8 cellular contexts compared by ENCODE assay signal in the genomic region with DNA sequence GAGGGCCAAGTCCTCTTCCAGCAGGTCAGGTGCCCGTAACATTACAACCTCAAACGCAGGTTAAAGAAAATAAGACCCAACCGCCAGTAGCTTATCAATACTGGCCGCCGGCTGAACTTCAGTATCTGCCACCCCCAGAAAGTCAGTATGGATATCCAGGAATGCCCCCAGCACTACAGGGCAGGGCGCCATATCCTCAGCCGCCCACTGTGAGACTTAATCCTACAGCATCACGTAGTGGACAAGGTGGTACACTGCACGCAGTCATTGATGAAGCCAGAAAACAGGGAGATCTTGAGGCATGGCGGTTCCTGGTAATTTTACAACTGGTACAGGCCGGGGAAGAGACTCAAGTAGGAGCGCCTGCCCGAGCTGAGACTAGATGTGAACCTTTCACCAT. TPM values are rescaled to one million over a fixed set of nuclear protein-coding genes. Genes with fewer than 3 reads are reported as not detected.
A peak's percentile ranks its signal among the peaks of the same experiment; 100 is the strongest.
DNase-seq lines count a peak whose midpoint lies in the region; ATAC-seq and TF ChIP-seq lines count a peak whose summit lies in the region.
"Not testable (repeated sequence)": the region's sequence is repeated elsewhere in the genome, so short reads cannot be mapped to it uniquely, and the experiment has no call there.

No MANE protein-coding gene starts in this region.

- not testable (repeated sequence) for H3K27ac ChIP-seq in VCaP; mammary epithelial cell (ENCODE audit: insufficient read depth, low read depth, low read length); right atrium auricular region; osteoblast (ENCODE audit: low read depth, low read length)

- 54% methylated on average over 10 of the region's 13 CpGs for WGBS in mammary epithelial cell (ENCODE audit: low coverage, missing lambda C conversion rate)

- not testable (repeated sequence) for H3K4me2 ChIP-seq in mammary epithelial cell (ENCODE audit: insufficient read depth, low read depth, low read length); osteoblast (ENCODE audit: insufficient read depth, low read length)

- DNase-seq in ACHN = peak; percentile 72
- DNase-seq in GM13977 (ENCODE audit: low spot score); right atrium auricular region (ENCODE audit: low spot score); osteoblast (ENCODE audit: insufficient read length, low spot score, missing footprints): not testable (repeated sequence)
- peak; percentile 74 to 83 for DNase-seq in HAP-1 (ENCODE audit: low spot score in 2 of 2)
- DNase-seq in mammary epithelial cell = peak; percentile 35

- H3K79me2 ChIP-seq in mammary epithelial cell (ENCODE audit: insufficient read depth, low read length); osteoblast (ENCODE audit: insufficient read depth, low read length): not testable (repeated sequence)

- CTCF ChIA-PET in mammary epithelial cell (lab: Charles Lee; ENCODE audit: low non-redundant PET) = not testable (repeated sequence)

- not testable (repeated sequence) for H4K20me1 ChIP-seq in mammary epithelial cell (ENCODE audit: insufficient read depth, low read length); osteoblast (ENCODE audit: insufficient read depth, low read length)

- BruUV-seq in mammary epithelial cell (replicated peaks; lab: Mats Ljungman, UMichigan) = not testable (repeated sequence)

- not testable (repeated sequence) for H3K36me3 ChIP-seq in HAP-1 (replicated peaks); mammary epithelial cell (ENCODE audit: insufficient read depth, low read length); right atrium auricular region; osteoblast (ENCODE audit: insufficient read depth, low read length)

- peak; percentile 48 for ATAC-seq in HG03571 (IDR thresholded peaks at IDR 0.05; ENCODE audit: unreplicated experiment)

- peak overlapping the region; percentile 28 for H3K4me3 ChIP-seq in HAP-1
- H3K4me3 ChIP-seq in mammary epithelial cell (replicated peaks in 1 of 3; ENCODE audit: insufficient read depth in 1 of 3, low read depth in 2 of 3, low read length in 3 of 3); right atrium auricular region; osteoblast (ENCODE audit: insufficient read depth, low read length): not testable (repeated sequence)

- H3K9ac ChIP-seq in mammary epithelial cell (ENCODE audit: insufficient read depth, low read length) = not testable (repeated sequence)

- not testable (repeated sequence) for H2AFZ ChIP-seq in mammary epithelial cell (ENCODE audit: low read depth, low read length); osteoblast (ENCODE audit: low read length)

- intact Hi-C loops in mammary epithelial cell (cut with micrococcal nuclease) = not testable (repeated sequence)

- TF ChIP-seq CTCF in GM13977 (IDR thresholded peaks at IDR 0.05; ENCODE audit: extremely low read depth, insufficient read depth, missing control alignments) (peak; percentile 49), VCaP (conservative IDR thresholded peaks at IDR 0.05) (peak; percentile 67), mammary epithelial cell (conservative IDR thresholded peaks at IDR 0.05 in 1 of 2, IDR thresholded peaks at IDR 0.05 in 1 of 2; ENCODE audit: extremely low read depth in 1 of 2, insufficient read depth in 1 of 2, low read depth in 1 of 2, low read length in 2 of 2) (peak; percentile 67 to 69), right atrium auricular region (IDR thresholded peaks at IDR 0.05) (peak; percentile 26 to 60), osteoblast (IDR thresholded peaks at IDR 0.05; ENCODE audit: extremely low read depth, low read depth, low read length) (peak; percentile 45)

- in situ Hi-C loops in ACHN (cut with HindIII; ENCODE audit: low pct_ligation_motif_present, low pct_unique_long_range_greater_than_20kb, low sequenced_read_pairs); HAP-1 (cut with MboI; ENCODE audit: low sequenced_read_pairs); mammary epithelial cell (cut with MboI; ENCODE audit: low sequenced_read_pairs in 2 of 2): not testable (repeated sequence)
- in situ Hi-C loops in GM13977 (cut with MboI; ENCODE audit: low pct_unique_long_range_greater_than_20kb, low sequenced_read_pairs, unreplicated experiment) = loop anchor here (25.0 kb wide), 1 partner anchor 844 kb away; no protein-coding TSS in a partner anchor

- dilution Hi-C loops in mammary epithelial cell (cut with HindIII; ENCODE audit: low sequenced_read_pairs) = not testable (repeated sequence)

- H3K4me1 ChIP-seq in HAP-1 = peaks cover 35% of the 10 kb centered on the region
- not testable (repeated sequence) for H3K4me1 ChIP-seq in mammary epithelial cell (ENCODE audit: insufficient read depth, low read length); right atrium auricular region; osteoblast (ENCODE audit: insufficient read depth, low read length)

- H3K9me3 ChIP-seq in HAP-1; mammary epithelial cell (replicated peaks; ENCODE audit: insufficient read depth, low read length); right atrium auricular region; osteoblast (ENCODE audit: low read depth, low read length): not testable (repeated sequence)

- not testable (repeated sequence) for H3K27me3 ChIP-seq in HAP-1 (ENCODE audit: low read depth); mammary epithelial cell (ENCODE audit: insufficient read depth, low read length); right atrium auricular region; osteoblast (ENCODE audit: insufficient read depth, low read length)

RNA-seq across cellular contexts. Expression of a gene that starts 7.0 kb away (rescaled TPM):
- total RNA-seq in mammary epithelial cell (1,000 to 10,000 TPM in 1 of 2 donors, 100 to 1,000 TPM in 1; 920 to 1,138 TPM), right atrium auricular region (1,000 to 10,000 TPM; 1,059 to 1,395 TPM), osteoblast (1,105 and 1,475 TPM in 2 replicates)
- 906 TPM for polyA plus RNA-seq in mammary epithelial cell
- 633 TPM for polyA minus RNA-seq in mammary epithelial cell

RNA-seq across cellular contexts. Expression of a gene that starts 16.6 kb away (rescaled TPM):
- total RNA-seq in mammary epithelial cell (10 to 100 TPM; 20.3 to 25.3 TPM), right atrium auricular region (10 to 100 TPM in 1 of 2 donors, 1 to 10 TPM in 1; 9.8 to 10.4 TPM), osteoblast (22.8 and 23.3 TPM in 2 replicates)
- polyA plus RNA-seq in mammary epithelial cell = 6.9 TPM
- 8.1 TPM for polyA minus RNA-seq in mammary epithelial cell

RNA-seq across cellular contexts. Expression of a gene that starts 30.9 kb away (rescaled TPM):
- 10 to 100 TPM; 15.7 to 15.9 TPM for total RNA-seq in mammary epithelial cell
- 1.6 TPM for polyA plus RNA-seq in mammary epithelial cell
- polyA minus RNA-seq in mammary epithelial cell = 8.9 TPM
- total RNA-seq in right atrium auricular region = 1 to 10 TPM; 6.5 to 7.0 TPM
- total RNA-seq in osteoblast = 10.6 and 10.9 TPM in 2 replicates
